Comparison of ENCODE assay signal across 15 cellular contexts in the genomic region with DNA sequence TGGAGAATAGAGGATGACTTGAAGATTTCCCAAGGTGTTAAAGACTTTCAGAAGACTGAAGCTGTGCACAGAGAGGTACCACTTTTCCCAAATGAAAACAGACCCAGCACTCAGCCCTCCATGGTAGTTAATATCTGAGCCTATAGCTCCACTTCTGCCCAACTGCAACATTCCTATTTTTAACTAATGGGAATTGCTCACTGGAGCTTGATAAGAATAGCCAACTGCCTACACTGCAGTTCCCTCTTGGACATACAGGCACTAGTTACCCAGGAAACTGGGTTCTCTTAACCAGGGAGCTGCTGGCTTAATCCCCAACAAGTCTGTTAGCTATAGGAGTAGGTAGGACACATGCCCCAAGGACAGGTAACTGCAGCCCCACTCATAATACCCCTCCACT.
DNase-seq lines count a peak whose midpoint lies in the region; ATAC-seq and TF ChIP-seq lines count a peak whose summit lies in the region.
"Had no signal": no experiment of that assay in that cellular context is flagged by ENCODE, and none has a peak within 500 bp of the region (broad histone marks: within the 10 kb centered on the region; RNA-seq: fewer than 3 reads in every experiment).

No MANE protein-coding gene starts in this region.

- H3K79me2 ChIP-seq in osteoblast (ENCODE audit: insufficient read depth, low read length): peaks cover 29% of the 10 kb centered on the region
- H3K79me2 ChIP-seq: parathyroid adenoma had no signal

- no peak overlapping the region for H4K5ac ChIP-seq in IMR-90 (ENCODE audit: low read depth, low read length)

- peaks cover 49% of the 10 kb centered on the region for H3K9me1 ChIP-seq in IMR-90 (ENCODE audit: insufficient read depth, low read length)

- peak overlapping the region; percentile 74 for H3K14ac ChIP-seq in IMR-90 (replicated peaks; ENCODE audit: low read depth, low read length)

- H3K23ac ChIP-seq in IMR-90 (ENCODE audit: low read depth, low read length): peak overlapping the region; percentile 63; the same call in 1 of the 2 replicates

- peak overlapping the region; percentile 21; the same call in 1 of the 2 replicates for H2BK120ac ChIP-seq in IMR-90 (ENCODE audit: low read depth, low read length)

- no peak; the same call in 1 of the 2 replicates for TF ChIP-seq POLR2A in IMR-90 (IDR thresholded peaks at IDR 0.05; ENCODE audit: low read depth, low read length)

- H3K27ac Mint-ChIP-seq in CD4-positive, alpha-beta T cell: peak overlapping the region; percentile 54

- ATAC-seq in CD4-positive, alpha-beta T cell (ENCODE audit: poor library complexity): no peak
- ATAC-seq in IMR-90 (ENCODE audit: low read depth): no peak
- no peak for ATAC-seq in esophagus mucosa

- no peaks in the 10 kb centered on the region for H3K27me3 Mint-ChIP-seq in CD4-positive, alpha-beta T cell
- H3K27me3 Mint-ChIP-seq: activated naive CD8-positive, alpha-beta T cell treated with anti-CD3 and anti-CD28 coated beads for 36 hours had no signal

- in situ Hi-C loops in IMR-90 (cut with MboI; ENCODE audit: low sequenced_read_pairs): no loop called here

- peaks cover 87% of the 10 kb centered on the region for H3K36me3 Mint-ChIP-seq in CD4-positive, alpha-beta T cell (ENCODE audit: low read depth)

- no peak overlapping the region for H3K4me3 Mint-ChIP-seq in CD4-positive, alpha-beta T cell
- H3K4me3 Mint-ChIP-seq: activated naive CD8-positive, alpha-beta T cell treated with anti-CD3 and anti-CD28 coated beads for 36 hours had no signal

- no peaks in the 10 kb centered on the region for H3K9me3 ChIP-seq in CD4-positive, alpha-beta T cell (ENCODE audit: control insufficient read depth, low read length)
- H3K9me3 ChIP-seq in IMR-90 (ENCODE audit: control insufficient read depth, insufficient read depth, low read length) (no peaks in the 10 kb centered on the region), osteoblast (ENCODE audit: low read depth, low read length) (no peaks in the 10 kb centered on the region)

- no peak overlapping the region for H2AFZ ChIP-seq in IMR-90 (replicated peaks; ENCODE audit: low read length, poor library complexity)
- H2AFZ ChIP-seq in osteoblast (ENCODE audit: low read length): no peak overlapping the region
- H2AFZ ChIP-seq: parathyroid adenoma had no signal

- H3K27me3 ChIP-seq in CD4-positive, alpha-beta T cell (ENCODE audit: control insufficient read depth, insufficient read depth, low read length): no peaks in the 10 kb centered on the region
- no peaks in the 10 kb centered on the region for H3K27me3 ChIP-seq in IMR-90 (ENCODE audit: control insufficient read depth, insufficient read depth, low read length)
- no peaks in the 10 kb centered on the region for H3K27me3 ChIP-seq in dorsolateral prefrontal cortex
- H3K27me3 ChIP-seq in osteoblast (ENCODE audit: insufficient read depth, low read length): no peaks in the 10 kb centered on the region

- CTCF ChIA-PET in CD4-positive, alpha-beta T cell (lab: Charles Lee): no interaction called here
- CTCF ChIA-PET in IMR-90 (lab: Yijun Ruan, JAX): interaction anchor here (0.9 kb wide), 1 partner anchor 34 kb away, joined by 3 read pairs; no protein-coding TSS in a partner anchor

- H2BK5ac ChIP-seq in IMR-90 (ENCODE audit: low read depth, low read length, poor library complexity, severe bottlenecking): peak overlapping the region; percentile 66

- no peak overlapping the region for H3K9ac ChIP-seq in IMR-90 (ENCODE audit: low read depth, low read length)
- H3K9ac ChIP-seq: parathyroid adenoma had no signal

- dilution Hi-C loops in IMR-90 (cut with HindIII; ENCODE audit: low sequenced_read_pairs, unreplicated experiment): no loop called here

- peaks cover 8% of the 10 kb centered on the region for H3K4me1 Mint-ChIP-seq in CD4-positive, alpha-beta T cell (ENCODE audit: low read depth)

- BruUV-seq in IMR-90 (replicated peaks; lab: Mats Ljungman, UMichigan): no TSS peak

- peak overlapping the region in 1 of 2 experiments; percentile 43; a peak in 1 of 4 replicates for H4K8ac ChIP-seq in IMR-90 (ENCODE audit: low read depth in 2 of 2, low read length in 2 of 2)

- H3K4me3 ChIP-seq in IMR-90 (ENCODE audit: insufficient read depth, low read depth, low read length) (no peak overlapping the region), dorsolateral prefrontal cortex (no peak overlapping the region), osteoblast (ENCODE audit: insufficient read depth, low read length) (no peak overlapping the region)

- H3K18ac ChIP-seq in IMR-90 (ENCODE audit: low read depth, low read length): peak overlapping the region; percentile 38; the same call in 1 of the 2 replicates

- peak overlapping the region; percentile 56 for H2AK9ac ChIP-seq in IMR-90 (replicated peaks; ENCODE audit: low read depth, low read length, poor library complexity)

- H3K79me1 ChIP-seq in IMR-90 (ENCODE audit: low read depth in 1 of 2, low read length in 2 of 2): peaks cover 42 to 78% of the 10 kb centered on the region in 2 experiments

- H3K36me3 ChIP-seq in IMR-90 (ENCODE audit: control insufficient read depth, insufficient read depth, low read length) (peaks cover 22% of the 10 kb centered on the region), osteoblast (ENCODE audit: insufficient read depth, low read length) (peaks cover 26% of the 10 kb centered on the region)

- H4K20me1 ChIP-seq in IMR-90 (ENCODE audit: insufficient read depth, low read length) (peaks cover 11% of the 10 kb centered on the region; the same call in 1 of the 2 replicates), osteoblast (ENCODE audit: insufficient read depth, low read length) (peaks cover 6% of the 10 kb centered on the region)

- no peak for TF ChIP-seq RAD21 in IMR-90 (IDR thresholded peaks at IDR 0.05; ENCODE audit: low read length)

- DNase-seq in CD4-positive, alpha-beta T cell: no peak
- no peak for DNase-seq in IMR-90
- no peak for DNase-seq in dorsolateral prefrontal cortex
- peak; percentile 18 for DNase-seq in osteoblast (ENCODE audit: insufficient read length, low spot score, missing footprints)
- no peak for DNase-seq in NCI-H2029 (lab: John Stamatoyannopoulos, UW)
- no peak for DNase-seq in GM20000 (ENCODE audit: low spot score)
- DNase-seq: activated CD4-positive, alpha-beta T cell treated with anti-CD3 and anti-CD28 coated beads, Interleukin-2, amount 50 U/mL, for 1 hour; activated T-cell treated with anti-CD3 and anti-CD28 coated beads, Interleukin-2, amount 50 U/mL, for 1 hour; central memory CD4-positive, alpha-beta T cell; effector memory CD4-positive, alpha-beta T cell; small intestine; stimulated activated CD4-positive, alpha-beta T cell treated with anti-CD3 and anti-CD28 coated beads, Interleukin-4, amount 100 ng/mL, for 4 hours had no signal

- intact Hi-C loops in CD4-positive, alpha-beta T cell (cut with DNase I, micrococcal nuclease): loop anchor here (1.0 to 5.0 kb wide), 2 partner anchors 144 to 145 kb away; no protein-coding TSS in a partner anchor
- intact Hi-C loops in IMR-90 (cut with micrococcal nuclease) (no loop called here), dorsolateral prefrontal cortex (cut with DNase I) (loop anchor here in 1 of 2 donors (5.0 kb wide), 1 partner anchor 139 kb away; no protein-coding TSS in a partner anchor)

- peak overlapping the region; percentile 89 for H2AK5ac ChIP-seq in IMR-90 (ENCODE audit: low read depth, low read length)

- TF ChIP-seq CTCF in CD4-positive, alpha-beta T cell (IDR thresholded peaks at IDR 0.05): no peak
- TF ChIP-seq CTCF in IMR-90 (conservative IDR thresholded peaks at IDR 0.05; ENCODE audit: low read depth, low read length): no peak
- no peak for TF ChIP-seq CTCF in dorsolateral prefrontal cortex (IDR thresholded peaks at IDR 0.05 in 54 of 56, conservative IDR thresholded peaks at IDR 0.05 in 2 of 56; ENCODE audit: low read depth in 1 of 56, partially characterized antibody in 56 of 56)
- no peak for TF ChIP-seq CTCF in osteoblast (IDR thresholded peaks at IDR 0.05; ENCODE audit: extremely low read depth, low read depth, low read length)
- TF ChIP-seq CTCF in GM20000 (IDR thresholded peaks at IDR 0.05; ENCODE audit: extremely low read depth, missing control alignments): no peak

- no peak overlapping the region for H3K27ac ChIP-seq in CD4-positive, alpha-beta T cell (ENCODE audit: low read depth, low read length)
- H3K27ac ChIP-seq in IMR-90 (ENCODE audit: insufficient read depth, low read length): 0 out of 2 replicates have a peak overlapping the region, but pooled peaks have one; percentile 34
- peak overlapping the region in 35 of 59 donors; percentile 4 to 74 (median 40) for H3K27ac ChIP-seq in dorsolateral prefrontal cortex
- H3K27ac ChIP-seq in osteoblast (ENCODE audit: low read depth, low read length): peak overlapping the region; percentile 86
- H3K27ac ChIP-seq: parathyroid adenoma had no signal

- H3K4me2 ChIP-seq in IMR-90 (ENCODE audit: low read depth, low read length): no peak overlapping the region
- no peak overlapping the region for H3K4me2 ChIP-seq in osteoblast (ENCODE audit: insufficient read depth, low read length)

- H3K4me1 ChIP-seq in IMR-90 (ENCODE audit: control insufficient read depth, insufficient read depth, low read length) (peaks cover 37% of the 10 kb centered on the region), osteoblast (ENCODE audit: insufficient read depth, low read length) (peaks cover 51% of the 10 kb centered on the region)

- peak overlapping the region; percentile 57 for H4K91ac ChIP-seq in IMR-90 (ENCODE audit: insufficient read depth, low read depth, low read length)

- no peaks in the 10 kb centered on the region for H3K9me3 Mint-ChIP-seq in CD4-positive, alpha-beta T cell
- H3K9me3 Mint-ChIP-seq: activated naive CD8-positive, alpha-beta T cell treated with anti-CD3 and anti-CD28 coated beads for 36 hours had no signal

- peak overlapping the region; percentile 53 for H3K4ac ChIP-seq in IMR-90 (ENCODE audit: low read depth, low read length)

- H2BK15ac ChIP-seq in IMR-90 (ENCODE audit: low read depth, low read length): peak overlapping the region; percentile 51; the same call in 2 of the 3 replicates

- POLR2A ChIA-PET in CD4-positive, alpha-beta T cell (lab: Charles Lee): no interaction called here
- POLR2A ChIA-PET in IMR-90 (lab: Charles Lee; ENCODE audit: unreplicated experiment): interaction anchor here (1.0 kb wide), 1 partner anchor 77 kb away, joined by 4 read pairs; a partner anchor contains a TSS

- H3K56ac ChIP-seq in IMR-90 (ENCODE audit: extremely low read depth, insufficient read depth, low read length): no peak overlapping the region

- peak overlapping the region; percentile 65; the same call in 1 of the 2 replicates for H2BK20ac ChIP-seq in IMR-90 (ENCODE audit: low read depth, low read length)

TF ChIP-seq in IMR-90, 13 proteins besides CTCF, POLR2A, EP300 and RAD21 (continues in another document):
- no peak for TF ChIP-seq NFE2L2 (IDR thresholded peaks at IDR 0.05; ENCODE audit: low read depth, low read length)
